ENCODE assay signal across 1 cellular context in the genomic region with DNA sequence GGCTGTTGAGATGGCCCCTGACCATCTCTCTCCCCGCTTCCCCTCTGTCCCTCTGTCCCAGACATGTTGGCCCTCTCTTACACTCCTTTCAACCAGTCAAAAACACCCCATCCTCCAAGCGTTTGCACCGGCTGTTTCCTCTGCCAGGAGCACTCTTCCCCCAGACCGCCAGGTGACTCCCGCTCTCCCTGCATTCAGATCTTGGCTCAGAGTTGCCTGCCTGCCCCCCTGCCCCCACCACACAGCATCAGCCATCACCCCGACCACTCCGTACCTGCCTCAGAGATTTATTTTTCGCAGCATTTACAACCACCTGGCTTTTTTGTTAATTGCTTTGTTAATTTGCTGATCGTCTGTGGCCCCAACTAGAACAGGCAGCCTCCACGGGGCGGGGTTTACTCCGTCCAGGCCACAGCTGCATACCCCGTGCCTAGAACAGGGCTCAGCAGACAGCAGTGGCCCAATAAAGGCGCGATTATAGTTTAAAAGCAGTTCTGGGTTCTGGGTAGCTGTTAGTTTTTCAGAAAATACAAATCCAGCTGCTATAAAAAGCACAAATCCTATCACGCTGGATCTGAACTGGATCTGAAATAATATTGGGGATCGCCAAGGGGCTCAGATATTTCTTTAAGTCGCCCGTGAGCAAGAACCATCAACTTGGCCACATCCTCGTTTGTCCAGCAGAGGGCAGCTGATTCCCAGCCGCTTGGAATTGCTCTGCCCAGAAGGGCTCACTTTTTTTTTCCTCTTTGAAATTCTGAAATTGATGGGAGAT.
TF ChIP-seq lines count a peak whose summit lies in the region.

No MANE protein-coding gene starts in this region.

TF ChIP-seq in GM12878, 131 proteins besides CTCF, POLR2A, EP300 and RAD21 (continued from another document):
- no peak for TF ChIP-seq CUX1 (IDR thresholded peaks at IDR 0.05; ENCODE audit: insufficient replicate concordance, low read depth, low read length)
- no peak for TF ChIP-seq KLF5 (IDR thresholded peaks at IDR 0.05; ENCODE audit: partially characterized antibody)
- no peak for TF ChIP-seq FOXK2 (IDR thresholded peaks at IDR 0.05)
- no peak for TF ChIP-seq PML (IDR thresholded peaks at IDR 0.05; ENCODE audit: low read length)
- no peak for TF ChIP-seq EGR1 (IDR thresholded peaks at IDR 0.05; ENCODE audit: borderline replicate concordance in 1 of 2, low read depth in 2 of 2, low read length in 2 of 2)
- no peak for TF ChIP-seq BACH1 (IDR thresholded peaks at IDR 0.05; ENCODE audit: borderline replicate concordance)
- no peak for TF ChIP-seq CREB1 (IDR thresholded peaks at IDR 0.05; ENCODE audit: low read depth)
- TF ChIP-seq SREBF2 (IDR thresholded peaks at IDR 0.05; ENCODE audit: low read length): no peak
- TF ChIP-seq RB1 (IDR thresholded peaks at IDR 0.05; ENCODE audit: borderline replicate concordance): no peak
- no peak for TF ChIP-seq ZBTB33 (IDR thresholded peaks at IDR 0.05)
- TF ChIP-seq IKZF1 (conservative IDR thresholded peaks at IDR 0.05): no peak
- TF ChIP-seq POLR2AphosphoS5 (IDR thresholded peaks at IDR 0.05; ENCODE audit: low read length): no peak
- TF ChIP-seq BMI1 (IDR thresholded peaks at IDR 0.05; ENCODE audit: borderline replicate concordance): no peak
- TF ChIP-seq YY1 (IDR thresholded peaks at IDR 0.05; ENCODE audit: low read depth, low read length): 0 out of 2 replicates have a peak, but pooled peaks have one; percentile 40
- peak; percentile 88 for TF ChIP-seq SMC3 (IDR thresholded peaks at IDR 0.05; ENCODE audit: borderline replicate concordance, low read length)
- no peak for TF ChIP-seq SMARCA5 (IDR thresholded peaks at IDR 0.05)
- TF ChIP-seq ZBTB4 (CRISPR knock-in tag; IDR thresholded peaks at IDR 0.05): no peak
- no peak for TF ChIP-seq SIX5 (IDR thresholded peaks at IDR 0.05; ENCODE audit: low read depth, low read length, severe bottlenecking)
